Comparison of ENCODE assay signal across 8 cellular contexts in genomic region chr13:101416181-101417042, GRCh38. TPM values are rescaled to one million over a fixed set of nuclear protein-coding genes. Genes with fewer than 3 reads are reported as not detected.
DNase-seq lines count a peak whose midpoint lies in the region; ATAC-seq lines count a peak whose summit lies in the region.

TSS of gene NALCN (minus strand) at chr13:101416508. CDS start at chr13:101399126, 17,382 bp downstream.

- H3K9ac ChIP-seq in subcutaneous abdominal adipose tissue (ENCODE audit: low read length in 5 of 5): peak within 1 kb of the TSS in 1 of 5 donors; percentile 35

- H3K9me3 ChIP-seq in subcutaneous abdominal adipose tissue (ENCODE audit: control insufficient read depth in 5 of 5, low read length in 5 of 5): no peaks in the 10 kb centered on the region

- ATAC-seq in left lobe of liver (peak; percentile 87), GM21576 (IDR thresholded peaks at IDR 0.05; ENCODE audit: unreplicated experiment) (no peak), HG03139 (IDR thresholded peaks at IDR 0.05; ENCODE audit: unreplicated experiment) (no peak)

- H3K4me3 ChIP-seq in subcutaneous abdominal adipose tissue (ENCODE audit: low read depth in 1 of 5, low read length in 5 of 5): peak within 1 kb of the TSS; percentile 44 to 69 (median 63)

- H3K27ac ChIP-seq in caudate nucleus (ENCODE audit: low read depth, low read length): peak within 1 kb of the TSS; percentile 91
- no peak within 1 kb of the TSS for H3K27ac ChIP-seq in subcutaneous abdominal adipose tissue (ENCODE audit: low read depth, low read length)

- DNase-seq in Daoy (ENCODE audit: low read depth) (peak; percentile 19), NCI-H1105 (lab: John Stamatoyannopoulos, UW) (peak; percentile 16), caudate nucleus (lab: John Stamatoyannopoulos, UW) (peak in 55 of 61 donors; percentile 15 to 84 (median 53)), left lobe of liver (ENCODE audit: low spot score) (no peak), HT-29 (ENCODE audit: low spot score) (no peak)

- H3K36me3 ChIP-seq in subcutaneous abdominal adipose tissue (ENCODE audit: control insufficient read depth in 5 of 5, insufficient read depth in 5 of 5, low read length in 5 of 5): no peaks in the 10 kb centered on the region

- peaks cover 0 to 9% (median 6%) of the 10 kb centered on the region in 5 donors for H3K4me1 ChIP-seq in subcutaneous abdominal adipose tissue (ENCODE audit: control insufficient read depth in 5 of 5, insufficient read depth in 5 of 5, low read length in 5 of 5)

- H3K27me3 ChIP-seq in subcutaneous abdominal adipose tissue (ENCODE audit: control insufficient read depth in 5 of 5, insufficient read depth in 4 of 5, low read length in 5 of 5): peaks cover 0 to 13% (median 4%) of the 10 kb centered on the region in 5 donors

RNA-seq across cellular contexts. Expression of gene NALCN, which starts in this region (rescaled TPM):
- 0.27 TPM in 1 of 2 replicates, not detected in the other for total RNA-seq in Daoy (2014; rRNA removed; shearing (Covaris generic))
- total RNA-seq in left lobe of liver: 0.48 TPM
- not detected in 2 replicates for total RNA-seq in HT-29 (2014; rRNA removed; shearing (Covaris generic))

Comparison
In these comparisons a context has a peak if more than half of its experiments do, and no peak if none do; other contexts are left out.
1. Peak in DNase-seq in Daoy; RNA of the gene not detected or under 1 TPM.
2. Peak in ATAC-seq in left lobe of liver; RNA of the gene not detected or under 1 TPM.
3. DNase-seq: peak in NCI-H1105 (single experiment) and caudate nucleus (55 of 61); none in left lobe of liver (single experiment) and HT-29 (single experiment).